In genomic region chr5:72816297-72817075, GRCh38 we compare ENCODE assay signal across 1 cellular context.
TF ChIP-seq lines count a peak whose summit lies in the region.

Gene TNPO1, plus strand, starts transcription at chr5:72816661. Its CDS starts 77 bp downstream, at chr5:72816738.

TF ChIP-seq in GM12878, 131 proteins besides CTCF, POLR2A, EP300 and RAD21 (continued from another document):
- TF ChIP-seq BCLAF1 (IDR thresholded peaks at IDR 0.05) (no peak), ZNF24 (IDR thresholded peaks at IDR 0.05) (no peak), DPF2 (IDR thresholded peaks at IDR 0.05) (peak; percentile 48; the same call in 1 of the 2 replicates), SMAD1 (IDR thresholded peaks at IDR 0.05; ENCODE audit: low read depth, partially characterized antibody) (no peak), ASH2L (IDR thresholded peaks at IDR 0.05; ENCODE audit: borderline replicate concordance, low read depth) (0 out of 2 replicates have a peak, but pooled peaks have one; percentile 73), SMC3 (IDR thresholded peaks at IDR 0.05; ENCODE audit: borderline replicate concordance, low read length) (no peak), EGR1 (IDR thresholded peaks at IDR 0.05; ENCODE audit: borderline replicate concordance in 1 of 2, low read depth in 2 of 2, low read length in 2 of 2) (peak in 1 of 2 experiments; percentile 61; a peak in 1 of 3 replicates), IRF3 (IDR thresholded peaks at IDR 0.05) (no peak), RFX5 (IDR thresholded peaks at IDR 0.05; ENCODE audit: low read depth, low read length) (no peak), NBN (IDR thresholded peaks at IDR 0.05) (no peak), E2F8 (IDR thresholded peaks at IDR 0.05; ENCODE audit: low read depth, partially characterized antibody) (no peak), FOS (IDR thresholded peaks at IDR 0.05; ENCODE audit: borderline replicate concordance, extremely low read depth, insufficient read length) (no peak), POLR2AphosphoS2 (IDR thresholded peaks at IDR 0.05; ENCODE audit: low read depth, low read length) (0 out of 2 replicates have a peak, but pooled peaks have one; percentile 47), ZNF274 (IDR thresholded peaks at IDR 0.05; ENCODE audit: insufficient read depth, insufficient read length) (no peak), CBX5 (IDR thresholded peaks at IDR 0.05; ENCODE audit: low read depth) (peak; percentile 25; the same call in 1 of the 2 replicates), RBBP5 (conservative IDR thresholded peaks at IDR 0.05) (0 out of 2 replicates have a peak, but pooled peaks have one; percentile 62), E4F1 (IDR thresholded peaks at IDR 0.05; ENCODE audit: borderline replicate concordance, partially characterized antibody) (no peak), ATF7 (IDR thresholded peaks at IDR 0.05; ENCODE audit: low read depth) (no peak), EZH2 (IDR thresholded peaks at IDR 0.05; ENCODE audit: borderline replicate concordance, control insufficient read depth, low read depth, low read length) (no peak)
